In the genomic region with DNA sequence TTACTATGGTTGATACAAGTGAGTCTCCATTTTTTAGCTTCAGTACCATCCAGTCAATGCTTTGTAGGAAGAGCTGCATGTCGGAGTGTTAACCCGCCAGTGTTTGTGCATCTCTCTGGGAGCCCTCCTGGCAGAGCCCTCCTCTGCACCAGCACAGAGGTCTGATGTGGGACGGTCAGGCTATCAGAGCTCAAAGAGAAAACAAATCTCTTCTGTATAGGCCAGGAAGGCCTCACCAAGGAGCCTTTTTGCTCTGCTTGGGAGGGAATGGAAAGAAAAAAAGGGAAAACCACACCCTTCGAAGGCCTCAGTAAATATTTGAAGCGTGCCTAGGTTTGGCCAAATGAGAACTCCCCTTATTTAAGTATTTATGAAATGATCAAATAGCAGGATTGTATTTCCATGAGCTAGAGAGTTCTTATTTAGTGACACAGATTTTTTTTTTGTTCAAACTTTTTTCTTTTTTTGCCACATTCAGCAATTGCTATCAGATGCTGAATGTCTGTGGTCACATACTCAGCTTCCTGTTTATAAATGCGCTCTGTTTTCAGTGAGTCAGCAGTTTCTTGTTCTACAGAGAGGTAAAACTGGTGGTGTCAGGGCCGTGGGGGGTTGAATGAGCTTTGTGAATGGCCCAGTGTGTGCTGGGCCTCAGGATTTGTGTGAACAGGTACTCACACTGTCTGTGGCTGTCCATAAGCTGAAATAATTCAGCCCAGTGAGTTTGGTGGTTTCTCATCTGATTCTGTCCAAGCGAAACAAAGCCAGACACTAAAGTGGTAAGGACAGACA, we compare ENCODE assay signal across 8 cellular contexts.
DNase-seq lines count a peak whose midpoint lies in the region; ATAC-seq and TF ChIP-seq lines count a peak whose summit lies in the region.

No MANE protein-coding gene starts in this region.

- intact Hi-C loops in breast epithelium (cut with DNase I; ENCODE audit: low total_unique reads), result no loop called here

- ATAC-seq in HG03439 (IDR thresholded peaks at IDR 0.05; ENCODE audit: unreplicated experiment), result peak; percentile 53

- H3K4me1 ChIP-seq in breast epithelium, result no peaks in the 10 kb centered on the region

- no peaks in the 10 kb centered on the region for H3K9me3 ChIP-seq in breast epithelium

- H3K27ac ChIP-seq in breast epithelium, result peak overlapping the region; percentile 63 to 77

- H3K4me3 ChIP-seq in breast epithelium, result no peak overlapping the region

- peak in 3 of 4 experiments; percentile 5 to 18 (median 12) for DNase-seq in activated CD4-positive, CD25-positive, alpha-beta regulatory T cell (lab: John Stamatoyannopoulos, UW)
- no peak for DNase-seq in activated CD4-positive, CD25-positive, alpha-beta regulatory T cell treated with anti-CD3 and anti-CD28 coated beads, Interleukin-2, amount 50 U/mL, for 72 hours
- DNase-seq in T-helper 22 cell (ENCODE audit: low read depth) (peak; percentile 16), breast epithelium (ENCODE audit: low spot score in 2 of 2) (peak in 1 of 2 donors; percentile 41), left kidney (ENCODE audit: low read depth, low spot score) (peak; percentile 52), NCI-H1105 treated with DMSO at 0.1 percent for 48 hours (lab: John Stamatoyannopoulos, UW) (no peak)
- DNase-seq in stimulated activated CD8-positive, alpha-beta memory T cell treated with anti-CD3 and anti-CD28 coated beads, Interleukin-12 subunit alpha, Interleukin-12 subunit beta, amount 100 ng/mL, for 1 hour (ENCODE audit: low read depth), result peak; percentile 24

- TF ChIP-seq CTCF in breast epithelium (IDR thresholded peaks at IDR 0.05), result no peak

- no peak for TF ChIP-seq POLR2A in breast epithelium (IDR thresholded peaks at IDR 0.05)

- H3K36me3 ChIP-seq in breast epithelium, result no peaks in the 10 kb centered on the region

- H3K27me3 ChIP-seq in breast epithelium, result no peaks in the 10 kb centered on the region

Comparison
In these comparisons a context has a peak if more than half of its experiments do, and no peak if none do; other contexts are left out.
1. DNase-seq: peak in activated CD4-positive, CD25-positive, alpha-beta regulatory T cell (3 of 4), T-helper 22 cell (single experiment), left kidney (single experiment) and stimulated activated CD8-positive, alpha-beta memory T cell treated with anti-CD3 and anti-CD28 coated beads, Interleukin-12 subunit alpha, Interleukin-12 subunit beta, amount 100 ng/mL, for 1 hour (single experiment); none in activated CD4-positive, CD25-positive, alpha-beta regulatory T cell treated with anti-CD3 and anti-CD28 coated beads, Interleukin-2, amount 50 U/mL, for 72 hours (single experiment) and NCI-H1105 treated with DMSO at 0.1 percent for 48 hours (single experiment).